9 cellular contexts compared by ENCODE assay signal in genomic region chr1:40833979-40834378, GRCh38. TPM values are rescaled to one million over a fixed set of nuclear protein-coding genes. Genes with fewer than 3 reads are reported as not detected.
"Had no signal": no experiment of that assay in that cellular context is flagged by ENCODE, and none has a peak within 500 bp of the region (broad histone marks: within the 10 kb centered on the region; RNA-seq: fewer than 3 reads in every experiment).

No MANE protein-coding gene starts in this region.

- DNase-seq: HFFc6, KBM-7 had no signal

- H3K9me3 ChIP-seq: HAP-1 had no signal

- H3K27ac ChIP-seq: HL-60 had no signal

- H3K27me3 Mint-ChIP-seq: IgD-negative memory B cell had no signal

- H3K27ac Mint-ChIP-seq: GM23338, HFFc6, IgD-negative memory B cell had no signal

- H3K4me3 Mint-ChIP-seq: GM23338, HFFc6, IgD-negative memory B cell had no signal

- ATAC-seq: GM23338, HCT116, HepG2 had no signal

- H3K4me1 ChIP-seq: HAP-1 had no signal

- H3K4me3 ChIP-seq: GM23338, HAP-1 had no signal

- H3K9me3 Mint-ChIP-seq: GM23338, HFFc6, IgD-negative memory B cell had no signal

RNA-seq across cellular contexts. Expression of gene CITED4, which starts 28.2 kb away (rescaled TPM):
- total RNA-seq: HT1080 had no signal
